ENCODE assay signal across 9 cellular contexts in the genomic region with DNA sequence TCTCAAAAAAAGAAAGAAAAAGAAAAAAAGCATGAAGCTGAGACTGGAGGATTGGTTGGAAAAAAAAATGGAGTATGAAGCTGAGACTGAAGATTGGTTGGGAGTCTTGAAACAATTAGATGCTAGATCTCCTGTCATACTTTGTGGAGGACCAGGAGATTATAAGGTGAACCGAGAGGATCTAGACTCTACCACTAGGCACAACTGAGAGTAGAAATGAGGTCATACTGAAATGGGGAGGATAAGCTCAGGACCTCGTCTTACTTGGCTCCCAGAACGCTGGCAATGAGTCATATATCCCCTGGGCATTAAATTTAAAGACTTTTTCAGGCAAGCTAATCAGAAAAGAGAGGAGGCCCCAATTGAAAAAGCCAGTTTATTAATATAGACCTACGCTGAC. TPM values are rescaled to one million over a fixed set of nuclear protein-coding genes. Genes with fewer than 3 reads are reported as not detected.
DNase-seq lines count a peak whose midpoint lies in the region; ATAC-seq and TF ChIP-seq lines count a peak whose summit lies in the region.
"Had no signal": no experiment of that assay in that cellular context is flagged by ENCODE, and none has a peak within 500 bp of the region (broad histone marks: within the 10 kb centered on the region; RNA-seq: fewer than 3 reads in every experiment).

No MANE protein-coding gene starts in this region.

- CTCF ChIA-PET in PC-3 (lab: Charles Lee), result interaction anchor here (0.8 kb wide), 1 partner anchor 102 kb away, joined by 3 read pairs; no protein-coding TSS in a partner anchor

- H3K4me3 ChIP-seq in AG09309 (ENCODE audit: control insufficient read depth, low read depth, low read length) (no peak overlapping the region), PC-3 (ENCODE audit: low read length) (no peak overlapping the region)

- ATAC-seq in GM21367 (IDR thresholded peaks at IDR 0.05; ENCODE audit: unreplicated experiment) (peak; percentile 31), PC-3 (peak; percentile 27), HG03442 (IDR thresholded peaks at IDR 0.05; ENCODE audit: unreplicated experiment) (no peak), HG03280 (IDR thresholded peaks at IDR 0.05; ENCODE audit: unreplicated experiment) (no peak)

- POLR2A ChIA-PET in PC-3 (lab: Charles Lee; ENCODE audit: unreplicated experiment), result no interaction called here

- no peak overlapping the region for H2AFZ ChIP-seq in PC-3 (ENCODE audit: low read length)

- peaks cover 4% of the 10 kb centered on the region; the same call in 1 of the 2 replicates for H3K36me3 ChIP-seq in PC-3 (ENCODE audit: low read depth, low read length)

- peaks cover 38% of the 10 kb centered on the region for H3K79me2 ChIP-seq in PC-3 (ENCODE audit: low read length)

- peak; percentile 50 for DNase-seq in AG09309 (ENCODE audit: low read depth)
- DNase-seq in PC-3, result peak; percentile 86
- DNase-seq in foreskin melanocyte, result peak; percentile 65
- DNase-seq in glutamatergic neuron, result no peak
- no peak for DNase-seq in NCI-H2227 treated with DMSO at 0.1 percent for 48 hours (lab: John Stamatoyannopoulos, UW)

- H3K27me3 Mint-ChIP-seq in glutamatergic neuron (ENCODE audit: unreplicated experiment), result peaks cover 2% of the 10 kb centered on the region
- H3K27me3 Mint-ChIP-seq: stimulated activated naive CD8-positive, alpha-beta T cell treated with anti-CD3 and anti-CD28 coated beads, Interleukin-15, Interleukin-2, amounts not matched to agents 100 ng/mL and 50 ng/mL, for 24 hours had no signal

- peaks cover 10% of the 10 kb centered on the region; the same call in 1 of the 2 replicates for H4K20me1 ChIP-seq in PC-3 (ENCODE audit: low read length)

- peaks cover 6% of the 10 kb centered on the region for H3K9me3 Mint-ChIP-seq in glutamatergic neuron (ENCODE audit: unreplicated experiment)
- H3K9me3 Mint-ChIP-seq: stimulated activated naive CD8-positive, alpha-beta T cell treated with anti-CD3 and anti-CD28 coated beads, Interleukin-15, Interleukin-2, amounts not matched to agents 100 ng/mL and 50 ng/mL, for 24 hours had no signal

- no TSS peak for BruUV-seq in PC-3 (replicated peaks; lab: Mats Ljungman, UMichigan)

- H3K9me3 ChIP-seq in PC-3 (ENCODE audit: low read length), result no peaks in the 10 kb centered on the region

- no peak overlapping the region for H3K9ac ChIP-seq in PC-3 (ENCODE audit: low read length)

- no peaks in the 10 kb centered on the region for H3K27me3 ChIP-seq in PC-3 (ENCODE audit: low read length)

- H3K4me1 ChIP-seq in PC-3 (ENCODE audit: insufficient read depth, low read length), result peaks cover 39% of the 10 kb centered on the region

- H3K4me1 Mint-ChIP-seq in glutamatergic neuron (ENCODE audit: low read depth, unreplicated experiment), result peaks cover 12% of the 10 kb centered on the region

- H3K4me2 ChIP-seq in PC-3 (ENCODE audit: low read length), result peak overlapping the region; percentile 53

- no peaks in the 10 kb centered on the region for H3F3A ChIP-seq in PC-3 (ENCODE audit: low read length, unreplicated experiment)

- no peak overlapping the region for H3K4me3 Mint-ChIP-seq in glutamatergic neuron (ENCODE audit: unreplicated experiment)
- H3K4me3 Mint-ChIP-seq: stimulated activated naive CD8-positive, alpha-beta T cell treated with anti-CD3 and anti-CD28 coated beads, Interleukin-15, Interleukin-2, amounts not matched to agents 100 ng/mL and 50 ng/mL, for 24 hours had no signal

- H3K27ac ChIP-seq in PC-3 (ENCODE audit: low read length), result peak overlapping the region; percentile 18; the same call in 1 of the 2 replicates

- no peaks in the 10 kb centered on the region for H3K36me3 Mint-ChIP-seq in glutamatergic neuron (ENCODE audit: unreplicated experiment)

- intact Hi-C loops in PC-3 (cut with micrococcal nuclease), result loop anchor here (10.0 kb wide), 1 partner anchor 188 kb away; no protein-coding TSS in a partner anchor

- no peak overlapping the region for H3K27ac Mint-ChIP-seq in glutamatergic neuron (ENCODE audit: unreplicated experiment)
- H3K27ac Mint-ChIP-seq: stimulated activated naive CD8-positive, alpha-beta T cell treated with anti-CD3 and anti-CD28 coated beads, Interleukin-15, Interleukin-2, amounts not matched to agents 100 ng/mL and 50 ng/mL, for 24 hours had no signal

- no peaks in the 10 kb centered on the region for H3K9me2 ChIP-seq in PC-3 (replicated peaks; ENCODE audit: low read length)

- TF ChIP-seq CTCF in AG09309 (IDR thresholded peaks at IDR 0.05; ENCODE audit: control insufficient read depth, insufficient read depth, low read depth, low read length, missing control alignments) (no peak), PC-3 (conservative IDR thresholded peaks at IDR 0.05; ENCODE audit: low read depth, low read length) (no peak), glutamatergic neuron (IDR thresholded peaks at IDR 0.05; ENCODE audit: partially characterized antibody, unreplicated experiment) (no peak)

RNA-seq across cellular contexts. Expression of gene ORC2, which starts 3.3 kb away (rescaled TPM):
- total RNA-seq in PC-3 (2014; rRNA removed) (17.7 and 25.9 TPM in 2 replicates), glutamatergic neuron (ENCODE audit: unreplicated experiment) (28.2 TPM)

Comparison
In these comparisons a context has a peak if more than half of its experiments do, and no peak if none do; other contexts are left out.
1. DNase-seq: peak in AG09309 (single experiment), PC-3 (single experiment) and foreskin melanocyte (single experiment); none in glutamatergic neuron (single experiment) and NCI-H2227 treated with DMSO at 0.1 percent for 48 hours (single experiment).
2. ATAC-seq: peak in GM21367 (single experiment) and PC-3 (single experiment); none in HG03442 (single experiment) and HG03280 (single experiment).